1 cellular context compared by ENCODE assay signal in the genomic region with DNA sequence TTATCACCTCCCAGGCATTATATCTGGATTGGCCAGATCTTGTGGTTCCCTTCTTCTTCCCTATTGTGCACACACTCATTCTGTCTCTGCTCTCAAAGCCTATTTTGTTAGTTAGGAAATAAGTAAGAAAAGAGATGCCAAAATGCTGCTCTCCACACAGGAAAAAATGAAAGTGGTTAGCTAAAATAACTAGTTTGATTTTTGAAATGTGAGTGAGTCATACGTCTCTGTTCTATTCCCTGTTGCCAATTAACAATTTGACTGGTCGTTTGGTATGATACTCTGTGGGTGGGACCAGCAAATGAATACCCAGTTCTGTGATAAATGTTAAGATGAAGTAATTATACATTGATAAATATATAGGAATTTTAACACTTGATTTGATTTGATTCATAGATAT.
A peak's percentile ranks its signal among the peaks of the same experiment; 100 is the strongest.
TF ChIP-seq lines count a peak whose summit lies in the region.

No MANE protein-coding gene starts in this region.

TF ChIP-seq in endothelial cell of umbilical vein, 7 proteins besides CTCF, POLR2A, EP300 and RAD21:
- TF ChIP-seq, protein P1, sequence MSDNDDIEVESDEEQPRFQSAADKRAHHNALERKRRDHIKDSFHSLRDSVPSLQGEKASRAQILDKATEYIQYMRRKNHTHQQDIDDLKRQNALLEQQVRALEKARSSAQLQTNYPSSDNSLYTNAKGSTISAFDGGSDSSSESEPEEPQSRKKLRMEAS (IDR thresholded peaks at IDR 0.05; ENCODE audit: insufficient read depth, insufficient read length), result no peak
- peak; percentile 14 for TF ChIP-seq JUN (IDR thresholded peaks at IDR 0.05; ENCODE audit: borderline replicate concordance, insufficient read depth, insufficient read length, low read depth)
